In genomic region chr7:108014747-108015682, GRCh38 we compare ENCODE assay signal across 1 cellular context.
TF ChIP-seq lines count a peak whose summit lies in the region.

No MANE protein-coding gene starts in this region.

TF ChIP-seq in HepG2, 621 proteins besides CTCF, POLR2A, EP300 and RAD21 (continued from another document and continues in another):
- TF ChIP-seq NRL (CRISPR knock-in tag; IDR thresholded peaks at IDR 0.05; ENCODE audit: borderline replicate concordance) (no peak), CHCHD3 (CRISPR knock-in tag; IDR thresholded peaks at IDR 0.05) (no peak), TCF12 (IDR thresholded peaks at IDR 0.05) (no peak), TCF12 (CRISPR knock-in tag; IDR thresholded peaks at IDR 0.05) (no peak), ZNF816 (CRISPR knock-in tag; IDR thresholded peaks at IDR 0.05; ENCODE audit: borderline replicate concordance) (no peak), CREB3 (CRISPR knock-in tag; IDR thresholded peaks at IDR 0.05) (no peak), ZNF597 (CRISPR knock-in tag; IDR thresholded peaks at IDR 0.05) (no peak), TAF1 (CRISPR knock-in tag; IDR thresholded peaks at IDR 0.05) (no peak), ZNF777 (CRISPR knock-in tag; IDR thresholded peaks at IDR 0.05) (no peak), RFXAP (CRISPR knock-in tag; IDR thresholded peaks at IDR 0.05; ENCODE audit: borderline replicate concordance) (no peak), ONECUT2 (CRISPR knock-in tag; IDR thresholded peaks at IDR 0.05) (no peak), ARID2 (CRISPR knock-in tag; IDR thresholded peaks at IDR 0.05; ENCODE audit: borderline replicate concordance) (no peak), ATF3 (CRISPR knock-in tag; IDR thresholded peaks at IDR 0.05) (peak; percentile 71), ZBTB38 (CRISPR knock-in tag; IDR thresholded peaks at IDR 0.05) (no peak), ZNF235 (CRISPR knock-in tag; IDR thresholded peaks at IDR 0.05; ENCODE audit: borderline replicate concordance) (no peak), NR2F2 (IDR thresholded peaks at IDR 0.05; ENCODE audit: borderline replicate concordance, low read depth) (peak; percentile 59; the same call in 1 of the 2 replicates), ARID5B (CRISPR knock-in tag; IDR thresholded peaks at IDR 0.05) (peak; percentile 98), BRD4 (CRISPR knock-in tag; IDR thresholded peaks at IDR 0.05) (no peak), ZNF773 (CRISPR knock-in tag; IDR thresholded peaks at IDR 0.05; ENCODE audit: borderline replicate concordance) (no peak), ZNF562 (CRISPR knock-in tag; IDR thresholded peaks at IDR 0.05; ENCODE audit: borderline replicate concordance) (no peak), ZFP90 (CRISPR knock-in tag; IDR thresholded peaks at IDR 0.05; ENCODE audit: borderline replicate concordance) (no peak), ZHX2 (IDR thresholded peaks at IDR 0.05; ENCODE audit: low read depth) (no peak), ZHX2 (CRISPR knock-in tag; IDR thresholded peaks at IDR 0.05; ENCODE audit: borderline replicate concordance) (no peak), ZNF572 (CRISPR knock-in tag; IDR thresholded peaks at IDR 0.05) (no peak), ZNF510 (CRISPR knock-in tag; IDR thresholded peaks at IDR 0.05; ENCODE audit: low read depth) (no peak), HIC2 (CRISPR knock-in tag; IDR thresholded peaks at IDR 0.05; ENCODE audit: low read depth) (no peak), POLR2AphosphoS5 (IDR thresholded peaks at IDR 0.05; ENCODE audit: low read depth, low read length) (no peak), ZNF792 (CRISPR knock-in tag; IDR thresholded peaks at IDR 0.05) (0 out of 2 replicates have a peak, but pooled peaks have one; percentile 72), ARNT (IDR thresholded peaks at IDR 0.05) (no peak), ZNF660 (CRISPR knock-in tag; IDR thresholded peaks at IDR 0.05; ENCODE audit: borderline replicate concordance, low read depth) (no peak), ZBTB7B (CRISPR knock-in tag; IDR thresholded peaks at IDR 0.05) (no peak), CBX5 (CRISPR knock-in tag; IDR thresholded peaks at IDR 0.05; ENCODE audit: borderline replicate concordance) (no peak), ZNF720 (CRISPR knock-in tag; IDR thresholded peaks at IDR 0.05) (no peak), HMG20B (CRISPR knock-in tag; conservative IDR thresholded peaks at IDR 0.05) (no peak), RAD51 (IDR thresholded peaks at IDR 0.05; ENCODE audit: borderline replicate concordance) (no peak), ZNF704 (CRISPR knock-in tag; IDR thresholded peaks at IDR 0.05; ENCODE audit: borderline replicate concordance) (no peak), ZNF629 (CRISPR knock-in tag; conservative IDR thresholded peaks at IDR 0.05) (no peak), ZNF639 (CRISPR knock-in tag; conservative IDR thresholded peaks at IDR 0.05) (no peak), YEATS4 (CRISPR knock-in tag; IDR thresholded peaks at IDR 0.05; ENCODE audit: borderline replicate concordance) (no peak), CBX2 (IDR thresholded peaks at IDR 0.05; ENCODE audit: low read depth, low read length) (no peak), CBX2 (CRISPR knock-in tag; IDR thresholded peaks at IDR 0.05; ENCODE audit: low read depth) (no peak), MIXL1 (CRISPR knock-in tag; IDR thresholded peaks at IDR 0.05) (no peak), ZNF10 (CRISPR knock-in tag; IDR thresholded peaks at IDR 0.05; ENCODE audit: borderline replicate concordance, low read depth) (no peak)
